Comparison of ENCODE assay signal across 8 cellular contexts in genomic region chr9:99820330-99821186, GRCh38. TPM values are rescaled to one million over a fixed set of nuclear protein-coding genes. Genes with fewer than 3 reads are reported as not detected.
DNase-seq lines count a peak whose midpoint lies in the region; ATAC-seq, FAIRE-seq and TF ChIP-seq lines count a peak whose summit lies in the region.

No MANE protein-coding gene starts in this region.

- no peak for TF ChIP-seq RAD21 in IMR-90 (IDR thresholded peaks at IDR 0.05; ENCODE audit: low read length)
- TF ChIP-seq RAD21 in K562 (CRISPR knock-in tag; conservative IDR thresholded peaks at IDR 0.05 in 1 of 2, IDR thresholded peaks at IDR 0.05 in 1 of 2): no peak

- BruUV-seq in IMR-90 (replicated peaks; lab: Mats Ljungman, UMichigan) (no TSS peak), K562 (replicated peaks; lab: Mats Ljungman, UMichigan) (TSS peak; percentile 83)

- H3K4me1 ChIP-seq in IMR-90 (ENCODE audit: control insufficient read depth, insufficient read depth, low read length) (peaks cover 3% of the 10 kb centered on the region), K562 (replicated peaks in 1 of 2; ENCODE audit: control insufficient read depth in 2 of 2, insufficient read depth in 2 of 2, low read length in 2 of 2) (peaks cover 12 to 42% of the 10 kb centered on the region in 2 experiments)

- peaks cover 3% of the 10 kb centered on the region for H3K36me3 Mint-ChIP-seq in T-helper 1 cell treated with Interleukin-12 subunit alpha and Interleukin-12 subunit beta and Interleukin-4 antibody, amounts not matched to agents 30 μg/mL and 1 μg/mL, for 36 hours (ENCODE audit: low read depth)

- H3K27me3 ChIP-seq in IMR-90 (ENCODE audit: control insufficient read depth, insufficient read depth, low read length): no peaks in the 10 kb centered on the region
- peaks cover 23 to 34% of the 10 kb centered on the region in 2 experiments for H3K27me3 ChIP-seq in K562 (ENCODE audit: control insufficient read depth in 2 of 2, insufficient read depth in 2 of 2, low read length in 2 of 2)

- H3K4me3 ChIP-seq in IMR-90 (ENCODE audit: insufficient read depth, low read depth, low read length) (peak overlapping the region; percentile 78), K562 (peak overlapping the region; percentile 84), retinal pigment epithelial cell (ENCODE audit: low read length) (peak overlapping the region; percentile 83)

- peaks cover 52% of the 10 kb centered on the region for H3K4me1 Mint-ChIP-seq in T-helper 1 cell treated with Interleukin-12 subunit alpha and Interleukin-12 subunit beta and Interleukin-4 antibody, amounts not matched to agents 30 μg/mL and 1 μg/mL, for 36 hours (ENCODE audit: low read depth)

- H4K8ac ChIP-seq in IMR-90 (ENCODE audit: low read depth in 2 of 2, low read length in 2 of 2): peak overlapping the region; percentile 11 to 14; a peak in 2 of 4 replicates

- dilution Hi-C loops in IMR-90 (cut with HindIII; ENCODE audit: low sequenced_read_pairs, unreplicated experiment): no loop called here

- CTCF ChIA-PET in IMR-90 (lab: Yijun Ruan, JAX) (no interaction called here), K562 (lab: Yijun Ruan, JAX; ENCODE audit: low intra/inter-chr PET ratio) (no interaction called here)

- peak overlapping the region; percentile 56 for H2BK5ac ChIP-seq in IMR-90 (ENCODE audit: low read depth, low read length, poor library complexity, severe bottlenecking)

- in situ Hi-C loops in IMR-90 (cut with MboI; ENCODE audit: low sequenced_read_pairs) (loop anchor here (25.0 kb wide), 2 partner anchors 392 to 558 kb away; no protein-coding TSS in a partner anchor), K562 (cut with MboI) (no loop called here)

- peaks cover 73% of the 10 kb centered on the region for H3K27me3 Mint-ChIP-seq in T-helper 1 cell treated with Interleukin-12 subunit alpha and Interleukin-12 subunit beta and Interleukin-4 antibody, amounts not matched to agents 30 μg/mL and 1 μg/mL, for 36 hours (ENCODE audit: low read depth)

- FAIRE-seq in K562 (lab: Jason Lieb, UNC): peak; percentile 37

- H3K4ac ChIP-seq in IMR-90 (ENCODE audit: low read depth, low read length): peak overlapping the region; percentile 38; the same call in 1 of the 2 replicates

- peaks cover 15% of the 10 kb centered on the region; the same call in 1 of the 3 replicates for H3K79me2 ChIP-seq in K562 (ENCODE audit: control insufficient read depth, insufficient read depth, low read length)

- H3K9ac ChIP-seq in IMR-90 (ENCODE audit: low read depth, low read length): peak overlapping the region; percentile 62
- peak overlapping the region; percentile 71 to 92 for H3K9ac ChIP-seq in K562 (ENCODE audit: insufficient read depth in 1 of 2, low read depth in 2 of 2, low read length in 2 of 2)

- H2AK5ac ChIP-seq in IMR-90 (ENCODE audit: low read depth, low read length): no peak overlapping the region

- TF ChIP-seq EP300 in K562 (IDR thresholded peaks at IDR 0.05; ENCODE audit: low read length): no peak

- H3K9me1 ChIP-seq in IMR-90 (ENCODE audit: insufficient read depth, low read length) (peaks cover 4% of the 10 kb centered on the region; the same call in 1 of the 2 replicates), K562 (ENCODE audit: control insufficient read depth, insufficient read depth, low read length) (no peaks in the 10 kb centered on the region)

- H3K56ac ChIP-seq in IMR-90 (ENCODE audit: extremely low read depth, insufficient read depth, low read length): peak overlapping the region; percentile 29; the same call in 1 of the 2 replicates

- H4K20me1 ChIP-seq in IMR-90 (ENCODE audit: insufficient read depth, low read length) (peaks cover 4% of the 10 kb centered on the region), K562 (replicated peaks; ENCODE audit: control insufficient read depth, insufficient read depth, low read length) (0 out of 2 replicates have a peak, but pooled peaks cover 3% of the 10 kb centered on the region)

- peak overlapping the region; percentile 96 for H3K4me3 Mint-ChIP-seq in T-helper 1 cell treated with Interleukin-12 subunit alpha and Interleukin-12 subunit beta and Interleukin-4 antibody, amounts not matched to agents 30 μg/mL and 1 μg/mL, for 36 hours

- peak overlapping the region; percentile 88 for H3K27ac Mint-ChIP-seq in T-helper 1 cell treated with Interleukin-12 subunit alpha and Interleukin-12 subunit beta and Interleukin-4 antibody, amounts not matched to agents 30 μg/mL and 1 μg/mL, for 36 hours

- H3K4me2 ChIP-seq in IMR-90 (ENCODE audit: low read depth, low read length) (peak overlapping the region; percentile 97), K562 (ENCODE audit: insufficient read depth, low read length) (peak overlapping the region; percentile 92)

- H3K27ac ChIP-seq in IMR-90 (ENCODE audit: insufficient read depth, low read length): peak overlapping the region; percentile 77
- peak overlapping the region; percentile 71 for H3K27ac ChIP-seq in K562 (ENCODE audit: extremely low read depth, low read depth, low read length)

- peak overlapping the region; percentile 8; the same call in 1 of the 2 replicates for H3K18ac ChIP-seq in IMR-90 (ENCODE audit: low read depth, low read length)

- H2BK120ac ChIP-seq in IMR-90 (ENCODE audit: low read depth, low read length): peak overlapping the region; percentile 45

- TF ChIP-seq CTCF in IMR-90 (conservative IDR thresholded peaks at IDR 0.05; ENCODE audit: low read depth, low read length) (no peak), K562 (IDR thresholded peaks at IDR 0.05 in 2 of 3, conservative IDR thresholded peaks at IDR 0.05 in 1 of 3; ENCODE audit: insufficient read depth in 2 of 3, low read depth in 1 of 3, low read length in 3 of 3) (no peak), retinal pigment epithelial cell (conservative IDR thresholded peaks at IDR 0.05; ENCODE audit: low read depth, low read length) (no peak)

- no peaks in the 10 kb centered on the region for H3K9me3 ChIP-seq in IMR-90 (ENCODE audit: control insufficient read depth, insufficient read depth, low read length)
- H3K9me3 ChIP-seq in K562 (replicated peaks; ENCODE audit: control insufficient read depth, insufficient read depth, low read depth, low read length): no peaks in the 10 kb centered on the region

- H3K79me1 ChIP-seq in IMR-90 (ENCODE audit: low read depth in 1 of 2, low read length in 2 of 2): peaks cover 4 to 23% of the 10 kb centered on the region in 2 experiments; a peak in 3 of 4 replicates

- intact Hi-C loops in IMR-90 (cut with micrococcal nuclease) (loop anchor here (1.0 to 5.0 kb wide), 12 partner anchors 86 to 777 kb away; partner anchors contain the start of genes ERP44, INVS, MSANTD3 and SEC61B), K562 (cut with micrococcal nuclease) (loop anchor here (2.0 to 10.0 kb wide), 7 partner anchors 42 to 556 kb away; partner anchors contain the start of genes ERP44, INVS and STX17)

- POLR2A ChIA-PET in IMR-90 (lab: Charles Lee; ENCODE audit: unreplicated experiment) (no interaction called here), K562 (lab: Yijun Ruan, JAX) (interaction anchor here (0.8 to 1.1 kb wide), 2 partner anchors 9 to 504 kb away, joined by 3 to 4 read pairs; no protein-coding TSS in a partner anchor)

- peak overlapping the region; percentile 44; the same call in 1 of the 2 replicates for H3K23ac ChIP-seq in IMR-90 (ENCODE audit: low read depth, low read length)

- H3K36me3 ChIP-seq in IMR-90 (ENCODE audit: control insufficient read depth, insufficient read depth, low read length): no peaks in the 10 kb centered on the region
- no peaks in the 10 kb centered on the region for H3K36me3 ChIP-seq in K562 (ENCODE audit: control insufficient read depth, insufficient read depth, low read length)

- H2BK20ac ChIP-seq in IMR-90 (ENCODE audit: low read depth, low read length): no peak overlapping the region

- no peak overlapping the region; the same call in 1 of the 2 replicates for H3K14ac ChIP-seq in IMR-90 (replicated peaks; ENCODE audit: low read depth, low read length)

- no peaks in the 10 kb centered on the region for H3K9me3 Mint-ChIP-seq in T-helper 1 cell treated with Interleukin-12 subunit alpha and Interleukin-12 subunit beta and Interleukin-4 antibody, amounts not matched to agents 30 μg/mL and 1 μg/mL, for 36 hours

- ATAC-seq in IMR-90 (ENCODE audit: low read depth): no peak
- ATAC-seq in K562: peak; percentile 2
- no peak for ATAC-seq in HG02588 (IDR thresholded peaks at IDR 0.05; ENCODE audit: unreplicated experiment)

- peak; percentile 88 for TF ChIP-seq POLR2A in IMR-90 (IDR thresholded peaks at IDR 0.05; ENCODE audit: low read depth, low read length)
- no peak; the same call in 1 of the 2 replicates for TF ChIP-seq POLR2A in K562 (conservative IDR thresholded peaks at IDR 0.05)

- 0 out of 2 replicates have a peak overlapping the region, but pooled peaks have one; percentile 13 for H4K91ac ChIP-seq in IMR-90 (ENCODE audit: insufficient read depth, low read depth, low read length)

- peak; percentile 36 for DNase-seq in COLO829 (ENCODE audit: low spot score)
- DNase-seq in IMR-90: peak; percentile 89
- peak in 2 of 4 experiments; percentile 24 to 56 for DNase-seq in K562 (ENCODE audit: extremely low read depth in 1 of 4, low spot score in 3 of 4)
- DNase-seq in hippocampal formation (lab: John Stamatoyannopoulos, UW): peak; percentile 51 to 69
- peak; percentile 51 for DNase-seq in retinal pigment epithelial cell (ENCODE audit: low read depth)
- no peak for DNase-seq in NCI-H1436 (lab: John Stamatoyannopoulos, UW)

- H2AFZ ChIP-seq in IMR-90 (replicated peaks; ENCODE audit: low read length, poor library complexity) (peak overlapping the region; percentile 99), K562 (ENCODE audit: low read depth, low read length) (peak overlapping the region; percentile 92)

- 2% methylated on average over 10 of the region's 34 CpGs; no CpG with 5 or more reads in 1 of the 2 experiments for WGBS in IMR-90 (ENCODE audit: extremely low coverage in 2 of 2, insufficient read length in 1 of 2), 2 experiments
- 1% methylated on average over 34 of the region's 34 CpGs for WGBS in K562 (ENCODE audit: insufficient coverage, low coverage, missing lambda C conversion rate)

- H2BK15ac ChIP-seq in IMR-90 (ENCODE audit: low read depth, low read length): no peak overlapping the region

- no peak overlapping the region for H2AK9ac ChIP-seq in IMR-90 (replicated peaks; ENCODE audit: low read depth, low read length, poor library complexity)

- H4K5ac ChIP-seq in IMR-90 (ENCODE audit: low read depth, low read length): no peak overlapping the region

RNA-seq across cellular contexts. Expression of gene NR4A3, which starts 1.1 kb away (rescaled TPM):
- total RNA-seq in IMR-90 (2012; rRNA removed): 0.54 and 1.9 TPM in 2 replicates
- polyA plus RNA-seq in IMR-90 (2012; rRNA removed): 0.27 and 0.37 TPM in 2 replicates
- 0.48 and 2.2 TPM in 2 replicates for polyA plus RNA-seq in IMR-90 (2012; cell fraction: cytosol; rRNA removed)
- polyA plus RNA-seq in IMR-90 (2012; cell fraction: nucleus; rRNA removed; ENCODE audit: low replicate concordance): 10.7 and 31.9 TPM in 2 replicates
- 0.11 TPM in 1 of 2 replicates, not detected in the other for total RNA-seq in K562 (2011; cell fraction: chromatin; rRNA removed; ENCODE audit: low replicate concordance)
- total RNA-seq in K562 (2011; cell fraction: nucleolus; rRNA removed): 0.17 TPM in 1 of 2 replicates, not detected in the other
- not detected in 2 replicates for total RNA-seq in K562 (2011; cell fraction: nucleoplasm; rRNA removed)
- total RNA-seq in K562 (2014; rRNA removed): 0.04 TPM in 1 of 2 replicates, not detected in the other
- 0.04 TPM in 1 of 2 replicates, not detected in the other for total RNA-seq in K562 (2014; rRNA removed; fragmentation: Illumina TruSeq; extraction: Trizol)
- total RNA-seq in K562 (2015; rRNA removed; fragmentation: Illumina TruSeq; extraction: Trizol): 0.04 TPM in 1 of 2 replicates, not detected in the other
- total RNA-seq in K562 (2021): 0.07 TPM in 1 of 2 replicates, not detected in the other
- 0.03 TPM in 1 of 2 replicates, not detected in the other for polyA plus RNA-seq in K562 (2011; rRNA removed)
- polyA plus RNA-seq in K562 (2011; cell fraction: cytosol; rRNA removed): not detected in 2 replicates
- polyA plus RNA-seq in K562 (2011; cell fraction: nucleus; rRNA removed): 0.03 and 0.06 TPM in 2 replicates
- 0.01 TPM in 1 of 2 replicates, not detected in the other for polyA plus RNA-seq in K562 (2012)
- polyA plus RNA-seq in K562 (2014; fragmentation: Illumina TruSeq; extraction: Trizol): not detected in 2 replicates
- polyA plus RNA-seq in K562 (2014; fragmentation: Nextera tagmentation; extraction: Ambion mirVana): not detected
- 0.12 TPM in 1 of 2 replicates, not detected in the other for polyA plus RNA-seq in K562 (2014; rRNA removed)
- 0.04 and 0.15 TPM in 2 replicates for polyA minus RNA-seq in K562 (2011; rRNA and poly(A)+ RNA removed)
- 0.46 TPM in 1 of 2 replicates, not detected in the other for polyA minus RNA-seq in K562 (2011; cell fraction: cytosol; rRNA and poly(A)+ RNA removed)
- under 0.01 and 0.22 TPM in 2 replicates for polyA minus RNA-seq in K562 (2011; cell fraction: nucleus; rRNA and poly(A)+ RNA removed)
